In genomic region chr12:81797100-81797499, GRCh38 we compare ENCODE assay signal across 9 cellular contexts. TPM values are rescaled to one million over a fixed set of nuclear protein-coding genes. Genes with fewer than 3 reads are reported as not detected.
DNase-seq lines count a peak whose midpoint lies in the region; ATAC-seq and TF ChIP-seq lines count a peak whose summit lies in the region.
"Had no signal": no experiment of that assay in that cellular context is flagged by ENCODE, and none has a peak within 500 bp of the region (broad histone marks: within the 10 kb centered on the region; RNA-seq: fewer than 3 reads in every experiment).

No MANE protein-coding gene starts in this region.

- no peaks in the 10 kb centered on the region for H3K9me3 Mint-ChIP-seq in chondrocyte (ENCODE audit: low read depth)
- no peaks in the 10 kb centered on the region for H3K9me3 Mint-ChIP-seq in CD8-positive, alpha-beta T cell
- H3K9me3 Mint-ChIP-seq: activated CD4-positive, alpha-beta T cell treated with anti-CD3 and anti-CD28 coated beads, Interleukin-2, amount 10 ng/mL, durations not matched to agents 24 days and 14 days had no signal

- H3K4me3 ChIP-seq in CD8-positive, alpha-beta T cell (ENCODE audit: low read depth, low read length): no peak overlapping the region

- TF ChIP-seq CTCF in 22Rv1 (IDR thresholded peaks at IDR 0.05) (peak; percentile 65), GM12874 (IDR thresholded peaks at IDR 0.05; ENCODE audit: insufficient read depth, low read depth, low read length) (0 out of 2 replicates have a peak, but pooled peaks have one; percentile 16), chondrocyte (IDR thresholded peaks at IDR 0.05) (peak; percentile 76)
- TF ChIP-seq CTCF in CD8-positive, alpha-beta T cell (IDR thresholded peaks at IDR 0.05): no peak

- POLR2A ChIA-PET in CD8-positive, alpha-beta T cell (lab: Charles Lee): no interaction called here

- H3K4me3 Mint-ChIP-seq in chondrocyte (ENCODE audit: unreplicated experiment): no peak overlapping the region
- H3K4me3 Mint-ChIP-seq in CD8-positive, alpha-beta T cell: no peak overlapping the region
- H3K4me3 Mint-ChIP-seq: activated CD4-positive, alpha-beta T cell treated with anti-CD3 and anti-CD28 coated beads, Interleukin-2, amount 10 ng/mL, durations not matched to agents 24 days and 14 days had no signal

- peaks cover 10% of the 10 kb centered on the region for H3K4me1 Mint-ChIP-seq in chondrocyte (ENCODE audit: low read depth)
- no peaks in the 10 kb centered on the region for H3K4me1 Mint-ChIP-seq in CD8-positive, alpha-beta T cell (ENCODE audit: low read depth)

- DNase-seq in LoVo (ENCODE audit: low spot score) (peak; percentile 29), chondrocyte (ENCODE audit: low spot score) (no peak), OCI-M2 (lab: John Stamatoyannopoulos, UW; ENCODE audit: unreplicated experiment) (no peak), NCI-H187 treated with DMSO at 0.1 percent for 48 hours (lab: John Stamatoyannopoulos, UW) (no peak), SKM-1 treated with dmso at 0.1 percent for 144 hours (lab: John Stamatoyannopoulos, UW; ENCODE audit: unreplicated experiment) (no peak)
- DNase-seq in CD8-positive, alpha-beta T cell: no peak
- DNase-seq: activated CD4-positive, alpha-beta T cell treated with anti-CD3 and anti-CD28 coated beads, Interleukin-2, amount 10 ng/mL, durations not matched to agents 24 days and 14 days had no signal

- H3K27ac Mint-ChIP-seq in chondrocyte (ENCODE audit: unreplicated experiment): no peak overlapping the region
- no peak overlapping the region for H3K27ac Mint-ChIP-seq in CD8-positive, alpha-beta T cell
- H3K27ac Mint-ChIP-seq: activated CD4-positive, alpha-beta T cell treated with anti-CD3 and anti-CD28 coated beads, Interleukin-2, amount 10 ng/mL, durations not matched to agents 24 days and 14 days had no signal

- no peaks in the 10 kb centered on the region for H3K36me3 ChIP-seq in CD8-positive, alpha-beta T cell (ENCODE audit: insufficient read depth, low read length)

- H3K4me1 ChIP-seq in CD8-positive, alpha-beta T cell (ENCODE audit: insufficient read depth, low read length): no peaks in the 10 kb centered on the region

- no peak for ATAC-seq in CD8-positive, alpha-beta T cell

- peaks cover 20% of the 10 kb centered on the region for H3K27me3 Mint-ChIP-seq in chondrocyte (ENCODE audit: low read depth)
- peaks cover 4% of the 10 kb centered on the region for H3K27me3 Mint-ChIP-seq in CD8-positive, alpha-beta T cell (ENCODE audit: low read depth)

- H3K9me3 ChIP-seq in CD8-positive, alpha-beta T cell (ENCODE audit: low read length): no peaks in the 10 kb centered on the region

- H3K27me3 ChIP-seq in CD8-positive, alpha-beta T cell (ENCODE audit: insufficient read depth, low read length): no peaks in the 10 kb centered on the region

- intact Hi-C loops in CD8-positive, alpha-beta T cell (cut with DNase I, micrococcal nuclease): loop anchor here in 1 of 2 experiments (5.0 kb wide), 1 partner anchor 195 kb away; no protein-coding TSS in a partner anchor

- CTCF ChIA-PET in CD8-positive, alpha-beta T cell (lab: Charles Lee): no interaction called here

- H3K36me3 Mint-ChIP-seq in chondrocyte (ENCODE audit: low read depth): no peaks in the 10 kb centered on the region
- H3K36me3 Mint-ChIP-seq in CD8-positive, alpha-beta T cell: no peaks in the 10 kb centered on the region

- no peak overlapping the region for H3K27ac ChIP-seq in 22Rv1
- no peak overlapping the region for H3K27ac ChIP-seq in CD8-positive, alpha-beta T cell (ENCODE audit: low read depth, low read length)

RNA-seq across cellular contexts. Expression of gene PPFIA2, which starts 38.0 kb away (rescaled TPM):
- 0.46 to 0.68 TPM in 2 of 3 replicates, not detected in the other for total RNA-seq in chondrocyte
- total RNA-seq in CD8-positive, alpha-beta T cell: not detected
- total RNA-seq: activated CD4-positive, alpha-beta T cell treated with anti-CD3 and anti-CD28 coated beads, Interleukin-2, amount 10 ng/mL, durations not matched to agents 24 days and 14 days had no signal
